Comparison of ENCODE assay signal across 9 cellular contexts in genomic region chr1:240164742-240165141, GRCh38.
"Had no signal": no experiment of that assay in that cellular context is flagged by ENCODE, and none has a peak within 500 bp of the region (broad histone marks: within the 10 kb centered on the region; RNA-seq: fewer than 3 reads in every experiment).

No MANE protein-coding gene starts in this region.

- H2AFZ ChIP-seq: GM23338 had no signal

- DNase-seq: H9, HCEC 1CT, HFFc6, KBM-7 had no signal

- H3K27ac ChIP-seq: HL-60 had no signal

- H3K4me3 ChIP-seq: GM23338 had no signal

- FAIRE-seq: H1, H54, HepG2 had no signal

- H3K4me2 ChIP-seq: GM23338 had no signal
